Comparison of ENCODE assay signal across 8 cellular contexts in genomic region chr19:18153555-18154134, GRCh38. TPM values are rescaled to one million over a fixed set of nuclear protein-coding genes. Genes with fewer than 3 reads are reported as not detected.
DNase-seq lines count a peak whose midpoint lies in the region; ATAC-seq and TF ChIP-seq lines count a peak whose summit lies in the region.

No MANE protein-coding gene starts in this region.

- H3K27me3 ChIP-seq in ovary, result no peaks in the 10 kb centered on the region

- peaks cover 18% of the 10 kb centered on the region for H3K4me1 ChIP-seq in ovary (ENCODE audit: insufficient read depth)

- H3K9me3 ChIP-seq in ovary, result no peaks in the 10 kb centered on the region

- intact Hi-C loops in ovary (cut with DNase I), result loop anchor here in 2 of 4 donors (5.0 to 10.0 kb wide), 3 partner anchors 36 to 71 kb away; partner anchors contain the start of gene PDE4C (in 1 of the 2)

- WGBS in ovary, 3 donors, result 1 to 3% (median 1%) methylated on average over 28 to 38 of the region's 38 CpGs

- H3K27ac Mint-ChIP-seq in T-helper 2 cell treated with Interferon-gamma antibody and Interleukin-4, amounts not matched to agents 5 μg/mL and 100 μg/mL, for 36 hours, result peak overlapping the region; percentile 73

- TF ChIP-seq POLR2A in ovary (IDR thresholded peaks at IDR 0.05), result no peak

- peak; percentile 55 for DNase-seq in NCI-H82 (lab: John Stamatoyannopoulos, UW)
- DNase-seq in NCI-H82 treated with DMSO at 0.1 percent for 48 hours (lab: John Stamatoyannopoulos, UW; ENCODE audit: unreplicated experiment), result no peak
- DNase-seq in T-helper 2 cell treated with Interferon-gamma antibody and Interleukin-4, amounts not matched to agents 5 μg/mL and 100 μg/mL, for 36 hours (ENCODE audit: low spot score), result no peak
- no peak for DNase-seq in epithelial cell of esophagus (ENCODE audit: low read depth)
- peak; percentile 52 to 71 (median 66) for DNase-seq in ovary
- DNase-seq in GM19238 (ENCODE audit: insufficient read length, low spot score), result no peak

- H3K36me3 ChIP-seq in ovary, result no peaks in the 10 kb centered on the region

- H3K4me3 ChIP-seq in epithelial cell of esophagus (ENCODE audit: low read length), result peak overlapping the region; percentile 82
- peak overlapping the region; percentile 66 for H3K4me3 ChIP-seq in ovary

- peak overlapping the region; percentile 88 for H3K4me3 Mint-ChIP-seq in T-helper 2 cell treated with Interferon-gamma antibody and Interleukin-4, amounts not matched to agents 5 μg/mL and 100 μg/mL, for 36 hours

- H3K9me3 Mint-ChIP-seq in T-helper 2 cell treated with Interferon-gamma antibody and Interleukin-4, amounts not matched to agents 5 μg/mL and 100 μg/mL, for 36 hours, result no peaks in the 10 kb centered on the region

- peak overlapping the region; percentile 73 to 79 for H3K27ac ChIP-seq in ovary

- peaks cover 8% of the 10 kb centered on the region for H3K36me3 Mint-ChIP-seq in T-helper 2 cell treated with Interferon-gamma antibody and Interleukin-4, amounts not matched to agents 5 μg/mL and 100 μg/mL, for 36 hours (ENCODE audit: low read depth)

- no peaks in the 10 kb centered on the region for H3K27me3 Mint-ChIP-seq in T-helper 2 cell treated with Interferon-gamma antibody and Interleukin-4, amounts not matched to agents 5 μg/mL and 100 μg/mL, for 36 hours (ENCODE audit: low read depth)

- peaks cover 19% of the 10 kb centered on the region for H3K4me1 Mint-ChIP-seq in T-helper 2 cell treated with Interferon-gamma antibody and Interleukin-4, amounts not matched to agents 5 μg/mL and 100 μg/mL, for 36 hours (ENCODE audit: low read depth)

- no peak for TF ChIP-seq EP300 in ovary (IDR thresholded peaks at IDR 0.05)

- no peak for ATAC-seq in HG03135 (IDR thresholded peaks at IDR 0.05; ENCODE audit: unreplicated experiment)
- no peak for ATAC-seq in GM19023 (IDR thresholded peaks at IDR 0.05; ENCODE audit: unreplicated experiment)

- TF ChIP-seq CTCF in epithelial cell of esophagus (IDR thresholded peaks at IDR 0.05; ENCODE audit: insufficient read depth, low read depth, low read length, missing control alignments) (no peak), ovary (IDR thresholded peaks at IDR 0.05) (no peak)

RNA-seq across cellular contexts. Expression of gene PIK3R2, which starts 0.7 kb away (rescaled TPM):
- total RNA-seq in ovary, result 10 to 100 TPM; 16.5 to 63.2 (median 48.9) TPM
- 10 to 100 TPM; 12.8 to 13.6 TPM for polyA plus RNA-seq in ovary

RNA-seq across cellular contexts. Expression of gene IFI30, which starts 20.0 kb away (rescaled TPM):
- 10 to 100 TPM; 10.1 to 70.9 (median 16.1) TPM for total RNA-seq in ovary
- polyA plus RNA-seq in ovary, result 10 to 100 TPM; 21.8 to 34.4 TPM

RNA-seq across cellular contexts. Expression of gene MPV17L2, which starts 39.4 kb away (rescaled TPM):
- 10 to 100 TPM in 2 of 7 donors, 1 to 10 TPM in 5; 6.9 to 15.2 (median 8.6) TPM for total RNA-seq in ovary
- polyA plus RNA-seq in ovary, result 10 to 100 TPM in 1 of 2 donors, 1 to 10 TPM in 1; 3.5 to 12.0 TPM

RNA-seq across cellular contexts. Expression of gene RAB3A, which starts 50.2 kb away (rescaled TPM):
- 10 to 100 TPM in 2 of 7 donors, 1 to 10 TPM in 5; 1.9 to 32.9 (median 9.0) TPM for total RNA-seq in ovary
- 1 to 10 TPM; 5.5 to 7.9 TPM for polyA plus RNA-seq in ovary

RNA-seq across cellular contexts. Expression of gene MAST3, which starts 56.1 kb away (rescaled TPM):
- total RNA-seq in ovary, result 10 to 100 TPM in 3 of 7 donors, 1 to 10 TPM in 4; 7.8 to 12.2 (median 9.9) TPM
- polyA plus RNA-seq in ovary, result 1 to 10 TPM; 2.4 to 5.7 TPM

Comparison
In these comparisons a context has a peak if more than half of its experiments do, and no peak if none do; other contexts are left out.
1. DNase-seq: peak in NCI-H82 (single experiment) and ovary (5 of 5); none in NCI-H82 treated with DMSO at 0.1 percent for 48 hours (single experiment), T-helper 2 cell treated with Interferon-gamma antibody and Interleukin-4, amounts not matched to agents 5 μg/mL and 100 μg/mL, for 36 hours (single experiment), epithelial cell of esophagus (single experiment) and GM19238 (single experiment).